Comparison of ENCODE assay signal across 9 cellular contexts in genomic region chr21:39715804-39716397, GRCh38. TPM values are rescaled to one million over a fixed set of nuclear protein-coding genes. Genes with fewer than 3 reads are reported as not detected.
A peak's percentile ranks its signal among the peaks of the same experiment; 100 is the strongest.
DNase-seq lines count a peak whose midpoint lies in the region; ATAC-seq, FAIRE-seq and TF ChIP-seq lines count a peak whose summit lies in the region.
"Had no signal": no experiment of that assay in that cellular context is flagged by ENCODE, and none has a peak within 500 bp of the region (broad histone marks: within the 10 kb centered on the region; RNA-seq: fewer than 3 reads in every experiment).

No MANE protein-coding gene starts in this region.

- no peaks in the 10 kb centered on the region for H3K27me3 ChIP-seq in hepatocyte

- WGBS in hepatocyte (ENCODE audit: low lambda C conversion rate, missing lambda C conversion rate): 39% methylated on average over 10 of the region's 10 CpGs

- H3K27ac ChIP-seq in hepatocyte: no peak overlapping the region
- H3K27ac ChIP-seq: SK-N-MC had no signal

- FAIRE-seq in RCC 7860 (lab: Jason Lieb, UNC): no peak

- no peak overlapping the region for H3K4me2 ChIP-seq in hepatocyte

- no peaks in the 10 kb centered on the region for H4K20me1 ChIP-seq in hepatocyte (ENCODE audit: insufficient read depth, poor library complexity, severe bottlenecking)

- DNase-seq in COLO829 (ENCODE audit: low spot score): peak; percentile 27
- DNase-seq in HS-27A (ENCODE audit: low read depth): peak; percentile 9
- peak; percentile 25 for DNase-seq in RCC 7860 (ENCODE audit: low spot score)
- peak in 36 of 58 donors; percentile 4 to 72 (median 16) for DNase-seq in anterior cingulate cortex (lab: John Stamatoyannopoulos, UW)
- DNase-seq in hepatocyte (ENCODE audit: low spot score): peak; percentile 73
- DNase-seq in stimulated activated CD4-positive, alpha-beta T cell treated with anti-CD3 and anti-CD28 coated beads, Interleukin-15, amount 100 ng/mL, for 24 hours: peak; percentile 63

- H3K9me2 ChIP-seq in hepatocyte (replicated peaks; ENCODE audit: insufficient read depth): no peaks in the 10 kb centered on the region

- no peaks in the 10 kb centered on the region for H3K79me2 ChIP-seq in hepatocyte

- no peaks in the 10 kb centered on the region for H3K36me3 ChIP-seq in hepatocyte (replicated peaks; ENCODE audit: insufficient read depth, low read depth)

- no peak overlapping the region for H2AFZ ChIP-seq in hepatocyte

- H3K9me3 ChIP-seq in hepatocyte (ENCODE audit: low read depth): no peaks in the 10 kb centered on the region

- peak; percentile 79 for TF ChIP-seq CTCF in hepatocyte (IDR thresholded peaks at IDR 0.05; ENCODE audit: poor library complexity)

- ATAC-seq in GM21390 (IDR thresholded peaks at IDR 0.05; ENCODE audit: unreplicated experiment) (no peak), GM21367 (IDR thresholded peaks at IDR 0.05; ENCODE audit: unreplicated experiment) (no peak)

- no peaks in the 10 kb centered on the region for H3K4me1 ChIP-seq in hepatocyte (ENCODE audit: insufficient read depth)

- no peak overlapping the region for H3K4me3 ChIP-seq in hepatocyte
- H3K4me3 ChIP-seq: SK-N-MC had no signal

RNA-seq across cellular contexts. Expression of gene IGSF5, which starts 29.1 kb away (rescaled TPM):
- total RNA-seq in hepatocyte: 0.10 and 0.56 TPM in 2 replicates
- polyA plus RNA-seq in hepatocyte: 0.86 TPM in 1 of 2 replicates, not detected in the other

Comparison
In these comparisons a context has a peak if more than half of its experiments do, and no peak if none do; other contexts are left out.
1. DNase-seq: peak in every context shown above with its lines; median percentile 73 in hepatocyte; 63 in stimulated activated CD4-positive, alpha-beta T cell treated with anti-CD3 and anti-CD28 coated beads, Interleukin-15, amount 100 ng/mL, for 24 hours; 27 in COLO829; 25 in RCC 7860; 16 in anterior cingulate cortex; 9 in HS-27A.